Comparison of ENCODE assay signal across 8 cellular contexts in genomic region chr22:36775589-36775965, GRCh38. TPM values are rescaled to one million over a fixed set of nuclear protein-coding genes. Genes with fewer than 3 reads are reported as not detected.
DNase-seq lines count a peak whose midpoint lies in the region; ATAC-seq, FAIRE-seq and TF ChIP-seq lines count a peak whose summit lies in the region.

No MANE protein-coding gene starts in this region.

- TF ChIP-seq RAD21 in liver (IDR thresholded peaks at IDR 0.05) (no peak), HepG2 (CRISPR knock-in tag; IDR thresholded peaks at IDR 0.05) (no peak)

- TF ChIP-seq POLR2A in HepG2 (IDR thresholded peaks at IDR 0.05; ENCODE audit: insufficient read depth in 1 of 2, low read depth in 2 of 2, low read length in 2 of 2) (no peak), vagina (IDR thresholded peaks at IDR 0.05) (no peak)

- no peak overlapping the region for H2AFZ ChIP-seq in HepG2 (ENCODE audit: low read length)

- H3K36me3 ChIP-seq in liver (ENCODE audit: control insufficient read depth in 4 of 4, insufficient read depth in 3 of 4, low read depth in 1 of 4, low read length in 3 of 4) (no peaks in the 10 kb centered on the region), HepG2 (replicated peaks in 1 of 2; ENCODE audit: control insufficient read depth in 1 of 2, insufficient read depth in 2 of 2, low read length in 2 of 2) (no peaks in the 10 kb centered on the region), vagina (no peaks in the 10 kb centered on the region)

- H3K27ac ChIP-seq in liver (ENCODE audit: low read depth in 1 of 2, low read length in 2 of 2) (peak overlapping the region; percentile 39 to 41), HepG2 (ENCODE audit: extremely low read length, insufficient read depth, low read length) (no peak overlapping the region), vagina (peak overlapping the region; percentile 90)

- H3K27me3 ChIP-seq in liver (ENCODE audit: control insufficient read depth in 4 of 4, insufficient read depth in 4 of 4, low read length in 3 of 4), result no peaks in the 10 kb centered on the region
- H3K27me3 ChIP-seq in HepG2 (ENCODE audit: control insufficient read depth in 1 of 2, insufficient read depth in 2 of 2, low read length in 2 of 2), result peaks cover 4 to 57% of the 10 kb centered on the region in 2 experiments
- no peaks in the 10 kb centered on the region for H3K27me3 ChIP-seq in vagina

- TF ChIP-seq EP300 in HepG2 (IDR thresholded peaks at IDR 0.05; ENCODE audit: low read depth in 2 of 2, low read length in 2 of 2) (no peak), HepG2 (CRISPR knock-in tag; IDR thresholded peaks at IDR 0.05; ENCODE audit: borderline replicate concordance) (no peak)

- no peaks in the 10 kb centered on the region for H3K79me2 ChIP-seq in HepG2 (ENCODE audit: insufficient read depth, low read length)

- in situ Hi-C loops in HepG2 (cut with HindIII; ENCODE audit: extremely low pct_ligation_motif_present, low pct_unique_long_range_greater_than_20kb), result loop anchor here (10.0 kb wide), 1 partner anchor 231 kb away; no protein-coding TSS in a partner anchor

- peaks cover 7% of the 10 kb centered on the region for H3K36me3 Mint-ChIP-seq in activated T-cell treated with anti-CD3 and anti-CD28 coated beads, Interleukin-2, amount 50 U/mL, for 4 hours (ENCODE audit: insufficient read depth)

- H3K4me2 ChIP-seq in HepG2 (ENCODE audit: low read depth, low read length), result no peak overlapping the region

- POLR2A ChIA-PET in HepG2 (lab: Yijun Ruan, JAX), result no interaction called here

- intact Hi-C loops in HepG2 (cut with micrococcal nuclease; ENCODE audit: unreplicated experiment) (loop anchor here (10.0 kb wide), 1 partner anchor 231 kb away; no protein-coding TSS in a partner anchor), vagina (cut with DNase I) (no loop called here)

- H3K9ac ChIP-seq in liver (ENCODE audit: low read depth in 1 of 2, low read length in 2 of 2), result peak overlapping the region; percentile 43 to 72
- H3K9ac ChIP-seq in HepG2 (ENCODE audit: insufficient read depth, low read depth, low read length), result no peak overlapping the region

- no peak for DNase-seq in HepG2 (ENCODE audit: low spot score)
- peak; percentile 5 for DNase-seq in NCI-H1092 (lab: John Stamatoyannopoulos, UW)
- peak; percentile 13 for DNase-seq in activated T-cell treated with anti-CD3 and anti-CD28 coated beads, Interleukin-2, amount 50 U/mL, for 4 hours
- peak; percentile 3 for DNase-seq in fibroblast of mammary gland (ENCODE audit: low read depth)
- DNase-seq in nucleus accumbens (lab: John Stamatoyannopoulos, UW), result peak in 36 of 56 donors; percentile 20 to 82 (median 56)
- no peak for DNase-seq in vagina (ENCODE audit: extremely low spot score in 2 of 2)

- H3K9me3 Mint-ChIP-seq in activated T-cell treated with anti-CD3 and anti-CD28 coated beads, Interleukin-2, amount 50 U/mL, for 4 hours, result no peaks in the 10 kb centered on the region

- BruUV-seq in HepG2 (replicated peaks; lab: Mats Ljungman, UMichigan), result no TSS peak

- H3K4me1 ChIP-seq in liver (ENCODE audit: control insufficient read depth in 4 of 4, insufficient read depth in 4 of 4, low read length in 3 of 4), result peaks cover 2 to 14% (median 10%) of the 10 kb centered on the region in 4 donors
- H3K4me1 ChIP-seq in HepG2 (ENCODE audit: insufficient read depth, low read length), result peaks cover 11% of the 10 kb centered on the region
- H3K4me1 ChIP-seq in vagina, result peaks cover 16% of the 10 kb centered on the region

- H3K4me3 Mint-ChIP-seq in activated T-cell treated with anti-CD3 and anti-CD28 coated beads, Interleukin-2, amount 50 U/mL, for 4 hours, result peak overlapping the region; percentile 82

- no peak for ATAC-seq in HepG2
- peak in 1 of 2 donors; percentile 1 for ATAC-seq in activated T-cell treated with anti-CD3 and anti-CD28 coated beads, Interleukin-2, amount 50 U/mL, for 4 hours
- no peak for ATAC-seq in HG02610 (IDR thresholded peaks at IDR 0.05; ENCODE audit: unreplicated experiment)

- no peaks in the 10 kb centered on the region for H3K27me3 Mint-ChIP-seq in activated T-cell treated with anti-CD3 and anti-CD28 coated beads, Interleukin-2, amount 50 U/mL, for 4 hours (ENCODE audit: low read depth)

- H3K4me3 ChIP-seq in liver (ENCODE audit: low read depth in 1 of 3, low read length in 3 of 3) (peak overlapping the region; percentile 78 to 90 (median 84)), HepG2 (replicated peaks in 1 of 3; ENCODE audit: insufficient read depth in 1 of 3, low read depth in 2 of 3, low read length in 3 of 3) (0 out of 6 replicates have a peak overlapping the region, but pooled peaks of 1 of the 3 experiments have one; percentile 22), fibroblast of mammary gland (ENCODE audit: control insufficient read depth, low read depth, low read length) (peak overlapping the region; percentile 73), vagina (peak overlapping the region; percentile 86 to 88)

- peaks cover 16% of the 10 kb centered on the region for H3K4me1 Mint-ChIP-seq in activated T-cell treated with anti-CD3 and anti-CD28 coated beads, Interleukin-2, amount 50 U/mL, for 4 hours (ENCODE audit: low read depth)

- H4K20me1 ChIP-seq in HepG2 (ENCODE audit: insufficient read depth, low read length), result no peaks in the 10 kb centered on the region

- CTCF ChIA-PET in HepG2 (lab: Yijun Ruan, JAX; ENCODE audit: low intra/inter-chr PET ratio, low total read pairs), result no interaction called here

- no peaks in the 10 kb centered on the region for H3K9me3 ChIP-seq in liver (ENCODE audit: control insufficient read depth in 4 of 4, low read length in 3 of 4)
- H3K9me3 ChIP-seq in HepG2 (ENCODE audit: low read length), result no peaks in the 10 kb centered on the region; the same call in 1 of the 2 replicates
- no peaks in the 10 kb centered on the region for H3K9me3 ChIP-seq in vagina

- under 1% methylated on average over 23 of the region's 23 CpGs for WGBS in liver
- WGBS in HepG2 (ENCODE audit: low lambda C conversion rate), result 100% methylated on average over 2 of the region's 23 CpGs

- no peak for TF ChIP-seq CTCF in liver (IDR thresholded peaks at IDR 0.05; ENCODE audit: low read depth, low read length, missing input control)
- TF ChIP-seq CTCF in HepG2 (CRISPR knock-in tag; IDR thresholded peaks at IDR 0.05), result no peak
- TF ChIP-seq CTCF in fibroblast of mammary gland (conservative IDR thresholded peaks at IDR 0.05; ENCODE audit: control insufficient read depth, insufficient read depth, low read depth, low read length), result no peak
- TF ChIP-seq CTCF in vagina (IDR thresholded peaks at IDR 0.05), result no peak

- no peak for FAIRE-seq in HepG2 (lab: Jason Lieb, UNC)

RNA-seq across cellular contexts. Expression of gene IFT27, which starts 0.3 kb away (rescaled TPM):
- total RNA-seq in liver (1 to 10 TPM; 7.2 to 8.6 TPM), HepG2 (2016; rRNA removed; fragmentation: Illumina TruSeq; extraction: Trizol) (0.33 TPM in 1 of 2 replicates, not detected in the other), vagina (15.0 TPM)
- polyA plus RNA-seq in liver (10 to 100 TPM; 10.5 to 12.4 TPM), HepG2 (2011; rRNA removed) (0.25 and 0.33 TPM in 2 replicates)
- not detected in 2 replicates for total RNA-seq in HepG2 (2016; cell fraction: cytosol; rRNA removed; fragmentation: Illumina TruSeq; extraction: Trizol; ENCODE audit: low read depth)
- total RNA-seq in HepG2 (2016; cell fraction: insoluble cytoplasmic fraction; rRNA removed; fragmentation: Illumina TruSeq; extraction: Trizol), result 0.19 TPM in 1 of 2 replicates, not detected in the other
- total RNA-seq in HepG2 (2016; cell fraction: membrane; rRNA removed; fragmentation: Illumina TruSeq; extraction: Trizol), result not detected in 2 replicates
- not detected in 2 replicates for total RNA-seq in HepG2 (2016; cell fraction: nucleus; rRNA removed; fragmentation: Illumina TruSeq; extraction: Trizol)
- 0.17 and 0.19 TPM in 2 replicates for polyA plus RNA-seq in HepG2 (2011; cell fraction: cytosol; rRNA removed)
- 0.63 and 1.2 TPM in 2 replicates for polyA plus RNA-seq in HepG2 (2011; cell fraction: nucleus; rRNA removed)
- polyA plus RNA-seq in HepG2 (2012), result 0.29 and 0.54 TPM in 2 replicates
- polyA plus RNA-seq in HepG2 (2016; cell fraction: cytosol; fragmentation: Illumina TruSeq; extraction: Trizol; ENCODE audit: low read depth), result not detected in 2 replicates
- polyA plus RNA-seq in HepG2 (2016; cell fraction: insoluble cytoplasmic fraction; fragmentation: Illumina TruSeq; extraction: Trizol; ENCODE audit: low read depth), result not detected in 2 replicates
- not detected in 2 replicates for polyA plus RNA-seq in HepG2 (2016; cell fraction: membrane; fragmentation: Illumina TruSeq; extraction: Trizol; ENCODE audit: low read depth)
- not detected in 2 replicates for polyA plus RNA-seq in HepG2 (2016; cell fraction: nucleus; fragmentation: Illumina TruSeq; extraction: Trizol; ENCODE audit: insufficient read depth, low read depth)
- polyA minus RNA-seq in HepG2 (2011; rRNA and poly(A)+ RNA removed; ENCODE audit: low replicate concordance), result 0.44 and 10.2 TPM in 2 replicates
- not detected in 2 replicates for polyA minus RNA-seq in HepG2 (2011; cell fraction: cytosol; rRNA and poly(A)+ RNA removed)
- 0.39 and 0.50 TPM in 2 replicates for polyA minus RNA-seq in HepG2 (2011; cell fraction: nucleus; rRNA and poly(A)+ RNA removed)
- total RNA-seq in activated T-cell treated with anti-CD3 and anti-CD28 coated beads, Interleukin-2, amount 50 U/mL, for 4 hours, result 10 to 100 TPM; 19.5 to 25.5 (median 25.2) TPM

RNA-seq across cellular contexts. Expression of gene PVALB, which starts 41.3 kb away (rescaled TPM):
- under 1 TPM; 0.56 to 0.92 TPM for total RNA-seq in liver
- polyA plus RNA-seq in liver, result 1 to 10 TPM; 1.3 to 3.4 TPM
- not detected in 2 replicates for total RNA-seq in HepG2 (2016; rRNA removed; fragmentation: Illumina TruSeq; extraction: Trizol)
- total RNA-seq in HepG2 (2016; cell fraction: cytosol; rRNA removed; fragmentation: Illumina TruSeq; extraction: Trizol; ENCODE audit: low read depth), result not detected in 2 replicates
- not detected in 2 replicates for total RNA-seq in HepG2 (2016; cell fraction: insoluble cytoplasmic fraction; rRNA removed; fragmentation: Illumina TruSeq; extraction: Trizol)
- not detected in 2 replicates for total RNA-seq in HepG2 (2016; cell fraction: membrane; rRNA removed; fragmentation: Illumina TruSeq; extraction: Trizol)
- not detected in 2 replicates for total RNA-seq in HepG2 (2016; cell fraction: nucleus; rRNA removed; fragmentation: Illumina TruSeq; extraction: Trizol)
- polyA plus RNA-seq in HepG2 (2011; rRNA removed), result not detected in 2 replicates
- polyA plus RNA-seq in HepG2 (2011; cell fraction: cytosol; rRNA removed), result not detected in 2 replicates
- not detected in 2 replicates for polyA plus RNA-seq in HepG2 (2011; cell fraction: nucleus; rRNA removed)
- not detected in 2 replicates for polyA plus RNA-seq in HepG2 (2012)
- not detected in 2 replicates for polyA plus RNA-seq in HepG2 (2016; cell fraction: cytosol; fragmentation: Illumina TruSeq; extraction: Trizol; ENCODE audit: low read depth)
- not detected in 2 replicates for polyA plus RNA-seq in HepG2 (2016; cell fraction: insoluble cytoplasmic fraction; fragmentation: Illumina TruSeq; extraction: Trizol; ENCODE audit: low read depth)
- polyA plus RNA-seq in HepG2 (2016; cell fraction: membrane; fragmentation: Illumina TruSeq; extraction: Trizol; ENCODE audit: low read depth), result not detected in 2 replicates
- not detected in 2 replicates for polyA plus RNA-seq in HepG2 (2016; cell fraction: nucleus; fragmentation: Illumina TruSeq; extraction: Trizol; ENCODE audit: insufficient read depth, low read depth)
- not detected in 2 replicates for polyA minus RNA-seq in HepG2 (2011; rRNA and poly(A)+ RNA removed; ENCODE audit: low replicate concordance)
- not detected in 2 replicates for polyA minus RNA-seq in HepG2 (2011; cell fraction: cytosol; rRNA and poly(A)+ RNA removed)
- not detected in 2 replicates for polyA minus RNA-seq in HepG2 (2011; cell fraction: nucleus; rRNA and poly(A)+ RNA removed)
- total RNA-seq in activated T-cell treated with anti-CD3 and anti-CD28 coated beads, Interleukin-2, amount 50 U/mL, for 4 hours, result not detected
- total RNA-seq in vagina, result not detected

Comparison
In these comparisons a context has a peak if more than half of its experiments do, and no peak if none do; other contexts are left out.
1. DNase-seq: peak in NCI-H1092 (single experiment), activated T-cell treated with anti-CD3 and anti-CD28 coated beads, Interleukin-2, amount 50 U/mL, for 4 hours (single experiment), fibroblast of mammary gland (single experiment) and nucleus accumbens (36 of 56); none in HepG2 (single experiment) and vagina (0 of 2).